Comparison of ENCODE assay signal across 8 cellular contexts in the genomic region with DNA sequence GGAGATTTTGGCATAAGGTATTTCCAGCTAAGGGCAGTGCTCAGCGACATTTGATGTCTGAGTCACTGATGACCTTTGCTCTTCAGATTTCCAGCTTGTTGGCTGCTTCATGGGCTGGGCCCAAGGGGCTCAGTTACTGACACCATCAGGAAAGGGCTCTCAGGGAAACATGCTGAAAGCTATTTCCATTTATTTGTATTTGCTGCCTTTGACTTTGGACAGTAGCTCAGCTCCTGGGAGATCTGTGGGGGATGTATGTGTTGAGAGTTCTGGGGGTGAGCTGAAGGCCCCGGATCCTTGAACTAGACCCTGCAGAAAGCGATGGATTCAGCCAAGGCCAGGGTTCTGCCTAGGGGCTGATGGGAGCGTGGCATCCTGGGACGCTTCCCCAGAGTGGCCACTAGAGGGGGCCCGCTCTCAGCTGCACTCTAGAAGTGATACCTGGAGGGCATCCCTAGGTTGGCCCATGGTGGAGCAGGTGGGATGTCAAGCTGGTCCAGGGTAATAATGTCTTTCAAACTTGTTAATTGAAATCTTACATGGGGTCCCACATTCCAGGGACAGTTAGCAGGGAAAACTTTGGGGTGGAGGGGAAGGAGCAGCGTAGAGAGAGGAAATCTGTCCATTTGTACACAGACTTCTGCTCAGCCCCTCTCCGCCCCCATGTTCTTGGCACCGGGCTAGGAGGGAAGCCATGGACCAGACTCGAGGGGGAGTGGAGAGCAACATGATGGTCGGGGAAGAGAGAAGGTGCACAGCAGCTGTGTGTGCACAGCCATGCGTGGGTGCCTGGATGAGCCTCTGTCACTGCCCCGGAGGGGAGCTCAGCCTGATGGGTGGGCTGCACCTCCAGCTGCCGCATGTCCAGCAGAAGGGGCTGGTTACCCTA. TPM values are rescaled to one million over a fixed set of nuclear protein-coding genes. Genes with fewer than 3 reads are reported as not detected.
DNase-seq lines count a peak whose midpoint lies in the region; ATAC-seq and TF ChIP-seq lines count a peak whose summit lies in the region.

No MANE protein-coding gene starts in this region.

- no peaks in the 10 kb centered on the region for H3K27me3 ChIP-seq in prostate gland (replicated peaks; ENCODE audit: insufficient read depth)
- H3K27me3 ChIP-seq in effector memory CD4-positive, alpha-beta T cell (replicated peaks; ENCODE audit: control insufficient read depth, insufficient read depth, low read length, poor library complexity, severe bottlenecking): peaks cover 3% of the 10 kb centered on the region

- H3K36me3 ChIP-seq in prostate gland: no peaks in the 10 kb centered on the region
- no peaks in the 10 kb centered on the region for H3K36me3 ChIP-seq in effector memory CD4-positive, alpha-beta T cell (ENCODE audit: control insufficient read depth, insufficient read depth, low read length)

- H3K4me1 Mint-ChIP-seq in activated T-helper 17 cell treated with anti-CD3 and anti-CD28 coated beads, Interleukin-2, amount 50 U/mL, for 72 hours: no peaks in the 10 kb centered on the region
- H3K4me1 Mint-ChIP-seq in glutamatergic neuron (ENCODE audit: low read depth, unreplicated experiment): peaks cover 22% of the 10 kb centered on the region

- peak; percentile 86 for TF ChIP-seq CTCF in glutamatergic neuron (IDR thresholded peaks at IDR 0.05; ENCODE audit: partially characterized antibody, unreplicated experiment)
- peak; percentile 58 to 83 (median 65) for TF ChIP-seq CTCF in prostate gland (IDR thresholded peaks at IDR 0.05)

- no peak overlapping the region for H3K4me3 ChIP-seq in prostate gland
- H3K4me3 ChIP-seq in effector memory CD4-positive, alpha-beta T cell (ENCODE audit: insufficient read depth, low read depth, low read length, poor library complexity, severe bottlenecking): no peak overlapping the region

- intact Hi-C loops in prostate gland (cut with DNase I): no loop called here

- ATAC-seq in HG02885 (IDR thresholded peaks at IDR 0.05; ENCODE audit: poor library complexity, unreplicated experiment): peak; percentile 75
- peak; percentile 71 for ATAC-seq in activated T-helper 17 cell treated with anti-CD3 and anti-CD28 coated beads, Interleukin-2, amount 50 U/mL, for 72 hours (replicated peaks)

- no peaks in the 10 kb centered on the region for H3K9me3 ChIP-seq in prostate gland
- H3K9me3 ChIP-seq in effector memory CD4-positive, alpha-beta T cell (ENCODE audit: control insufficient read depth, low read length): no peaks in the 10 kb centered on the region

- no peak overlapping the region for H3K4me3 Mint-ChIP-seq in activated T-helper 17 cell treated with anti-CD3 and anti-CD28 coated beads, Interleukin-2, amount 50 U/mL, for 72 hours
- no peak overlapping the region for H3K4me3 Mint-ChIP-seq in glutamatergic neuron (ENCODE audit: unreplicated experiment)

- no peak overlapping the region for H3K27ac ChIP-seq in prostate gland
- H3K27ac ChIP-seq in effector memory CD4-positive, alpha-beta T cell (ENCODE audit: insufficient read depth, low read length, poor library complexity, severe bottlenecking): no peak overlapping the region

- H3K36me3 Mint-ChIP-seq in activated T-helper 17 cell treated with anti-CD3 and anti-CD28 coated beads, Interleukin-2, amount 50 U/mL, for 72 hours (ENCODE audit: low read depth): no peaks in the 10 kb centered on the region
- H3K36me3 Mint-ChIP-seq in glutamatergic neuron (ENCODE audit: unreplicated experiment): peaks cover 30% of the 10 kb centered on the region

- no peak for TF ChIP-seq POLR2A in prostate gland (IDR thresholded peaks at IDR 0.05)

- H3K4me1 ChIP-seq in prostate gland (replicated peaks): no peaks in the 10 kb centered on the region
- H3K4me1 ChIP-seq in effector memory CD4-positive, alpha-beta T cell (ENCODE audit: control insufficient read depth, insufficient read depth, low read length, poor library complexity, severe bottlenecking): no peaks in the 10 kb centered on the region

- no peak overlapping the region for H3K27ac Mint-ChIP-seq in activated T-helper 17 cell treated with anti-CD3 and anti-CD28 coated beads, Interleukin-2, amount 50 U/mL, for 72 hours
- H3K27ac Mint-ChIP-seq in glutamatergic neuron (ENCODE audit: unreplicated experiment): peak overlapping the region; percentile 78

- H3K9me3 Mint-ChIP-seq in activated T-helper 17 cell treated with anti-CD3 and anti-CD28 coated beads, Interleukin-2, amount 50 U/mL, for 72 hours: peaks cover 4% of the 10 kb centered on the region
- peaks cover 24% of the 10 kb centered on the region for H3K9me3 Mint-ChIP-seq in glutamatergic neuron (ENCODE audit: unreplicated experiment)

- H3K27me3 Mint-ChIP-seq in activated T-helper 17 cell treated with anti-CD3 and anti-CD28 coated beads, Interleukin-2, amount 50 U/mL, for 72 hours: peaks cover 31% of the 10 kb centered on the region
- peaks cover 14% of the 10 kb centered on the region for H3K27me3 Mint-ChIP-seq in glutamatergic neuron (ENCODE audit: unreplicated experiment)

- WGBS in prostate gland: 66% methylated on average over 14 of the region's 14 CpGs

- DNase-seq in activated CD4-positive, alpha-beta T cell treated with anti-CD3 and anti-CD28 coated beads for 24 hours (ENCODE audit: low read depth in 2 of 2): peak; percentile 14 to 25
- DNase-seq in activated CD4-positive, alpha-beta T cell treated with anti-CD3 and anti-CD28 coated beads for 1 hour: no peak
- DNase-seq in NCI-H82 treated with DMSO at 0.1 percent for 48 hours (lab: John Stamatoyannopoulos, UW; ENCODE audit: unreplicated experiment) (peak; percentile 3), glutamatergic neuron (peak; percentile 81), prostate gland (ENCODE audit: low spot score) (no peak)
- DNase-seq in effector memory CD4-positive, alpha-beta T cell: no peak

RNA-seq across cellular contexts. Expression of a gene that starts 3.0 kb away (rescaled TPM):
- total RNA-seq in activated T-helper 17 cell treated with anti-CD3 and anti-CD28 coated beads, Interleukin-2, amount 50 U/mL, for 72 hours: not detected
- total RNA-seq in glutamatergic neuron (ENCODE audit: unreplicated experiment): 0.98 TPM
- total RNA-seq in prostate gland: under 1 TPM in 1 of 2 donors, not detected in 1; 0.62 TPM

Comparison
In these comparisons a context has a peak if more than half of its experiments do, and no peak if none do; other contexts are left out.
1. DNase-seq: peak in activated CD4-positive, alpha-beta T cell treated with anti-CD3 and anti-CD28 coated beads for 24 hours (2 of 2), NCI-H82 treated with DMSO at 0.1 percent for 48 hours (single experiment) and glutamatergic neuron (single experiment); none in activated CD4-positive, alpha-beta T cell treated with anti-CD3 and anti-CD28 coated beads for 1 hour (single experiment), prostate gland (single experiment) and effector memory CD4-positive, alpha-beta T cell (0 of 3).